8 cellular contexts compared by ENCODE assay signal in genomic region chr9:76691761-76692313, GRCh38.
DNase-seq lines count a peak whose midpoint lies in the region; ATAC-seq and TF ChIP-seq lines count a peak whose summit lies in the region.

No MANE protein-coding gene starts in this region.

- DNase-seq in NCI-H2227 (lab: John Stamatoyannopoulos, UW; ENCODE audit: unreplicated experiment) = peak; percentile 63
- no peak for DNase-seq in chondrocyte (ENCODE audit: low spot score)
- DNase-seq in natural killer cell treated with Interleukin-12 subunit alpha and Interleukin-12 subunit beta and Interleukin-15 and Interleukin-18, amount 100 ng/mL, for 72 hours (ENCODE audit: low spot score) = no peak
- DNase-seq in SW 1271 (lab: John Stamatoyannopoulos, UW) = no peak
- DNase-seq in GM20000 (ENCODE audit: low spot score) = no peak
- no peak for DNase-seq in MM.1S
- DNase-seq in left lobe of liver (ENCODE audit: low spot score) = no peak

- H3K36me3 Mint-ChIP-seq in chondrocyte (ENCODE audit: low read depth) = no peaks in the 10 kb centered on the region
- no peaks in the 10 kb centered on the region for H3K36me3 Mint-ChIP-seq in natural killer cell treated with Interleukin-12 subunit alpha and Interleukin-12 subunit beta and Interleukin-15 and Interleukin-18, amount 100 ng/mL, for 72 hours

- H3K4me2 ChIP-seq in MM.1S (ENCODE audit: low read depth, low read length) = no peak overlapping the region

- H3K9me2 ChIP-seq in MM.1S (replicated peaks; ENCODE audit: insufficient read depth, low read length) = no peaks in the 10 kb centered on the region

- ATAC-seq in natural killer cell treated with Interleukin-12 subunit alpha and Interleukin-12 subunit beta and Interleukin-15 and Interleukin-18, amount 100 ng/mL, for 72 hours = no peak
- ATAC-seq in left lobe of liver = no peak

- no peaks in the 10 kb centered on the region for H3K79me2 ChIP-seq in MM.1S (ENCODE audit: low read length)

- no peak for TF ChIP-seq CTCF in chondrocyte (IDR thresholded peaks at IDR 0.05)
- TF ChIP-seq CTCF in GM20000 (IDR thresholded peaks at IDR 0.05; ENCODE audit: extremely low read depth, missing control alignments) = no peak
- TF ChIP-seq CTCF in MM.1S (IDR thresholded peaks at IDR 0.05; ENCODE audit: low read length) = no peak

- no peaks in the 10 kb centered on the region for H4K20me1 ChIP-seq in MM.1S (ENCODE audit: insufficient read depth, low read length)

- H3K4me3 ChIP-seq in MM.1S (ENCODE audit: low read length) = no peak overlapping the region

- H3K9ac ChIP-seq in ES-I3 (ENCODE audit: low read depth, low read length) (peak overlapping the region; percentile 61; the same call in 1 of the 2 replicates), MM.1S (ENCODE audit: low read length) (no peak overlapping the region)

- no peak overlapping the region for H3K27ac ChIP-seq in MM.1S (ENCODE audit: low read length)

- H3K4me3 Mint-ChIP-seq in chondrocyte (ENCODE audit: unreplicated experiment) = peak overlapping the region; percentile 40
- H3K4me3 Mint-ChIP-seq in natural killer cell treated with Interleukin-12 subunit alpha and Interleukin-12 subunit beta and Interleukin-15 and Interleukin-18, amount 100 ng/mL, for 72 hours = peak overlapping the region; percentile 16

- H3K9me3 ChIP-seq in ES-I3 (ENCODE audit: control insufficient read depth, insufficient read depth, low read length) (no peaks in the 10 kb centered on the region), MM.1S (replicated peaks; ENCODE audit: insufficient read depth, low read length) (no peaks in the 10 kb centered on the region)

- H3K27me3 ChIP-seq in MM.1S (replicated peaks; ENCODE audit: insufficient read depth, low read length) = no peaks in the 10 kb centered on the region

- H3K36me3 ChIP-seq in ES-I3 (ENCODE audit: insufficient read depth, low read length) (no peaks in the 10 kb centered on the region), MM.1S (replicated peaks; ENCODE audit: insufficient read depth, low read length) (no peaks in the 10 kb centered on the region)

- H3K27ac Mint-ChIP-seq in chondrocyte (ENCODE audit: unreplicated experiment) = no peak overlapping the region
- H3K27ac Mint-ChIP-seq in natural killer cell treated with Interleukin-12 subunit alpha and Interleukin-12 subunit beta and Interleukin-15 and Interleukin-18, amount 100 ng/mL, for 72 hours = peak overlapping the region in 1 of 2 donors; percentile 24

- no peak overlapping the region for H2AFZ ChIP-seq in MM.1S (ENCODE audit: low read length)

- H3K4me1 ChIP-seq in ES-I3 (ENCODE audit: insufficient read depth, low read length) (peaks cover 10% of the 10 kb centered on the region), MM.1S (ENCODE audit: low read length) (no peaks in the 10 kb centered on the region)

- no peaks in the 10 kb centered on the region for H3F3A ChIP-seq in MM.1S (ENCODE audit: insufficient read depth, low read length)

- no peaks in the 10 kb centered on the region for H3K9me3 Mint-ChIP-seq in chondrocyte (ENCODE audit: low read depth)
- no peaks in the 10 kb centered on the region for H3K9me3 Mint-ChIP-seq in natural killer cell treated with Interleukin-12 subunit alpha and Interleukin-12 subunit beta and Interleukin-15 and Interleukin-18, amount 100 ng/mL, for 72 hours

- peaks cover 6% of the 10 kb centered on the region for H3K4me1 Mint-ChIP-seq in chondrocyte (ENCODE audit: low read depth)
- H3K4me1 Mint-ChIP-seq in natural killer cell treated with Interleukin-12 subunit alpha and Interleukin-12 subunit beta and Interleukin-15 and Interleukin-18, amount 100 ng/mL, for 72 hours (ENCODE audit: low read depth in 2 of 2) = peaks cover 24 to 28% of the 10 kb centered on the region in 2 donors

- peaks cover 19% of the 10 kb centered on the region for H3K27me3 Mint-ChIP-seq in chondrocyte (ENCODE audit: low read depth)
- H3K27me3 Mint-ChIP-seq in natural killer cell treated with Interleukin-12 subunit alpha and Interleukin-12 subunit beta and Interleukin-15 and Interleukin-18, amount 100 ng/mL, for 72 hours = peaks cover 28 to 38% of the 10 kb centered on the region in 2 donors
